ENCODE assay signal across 12 cellular contexts in the genomic region with DNA sequence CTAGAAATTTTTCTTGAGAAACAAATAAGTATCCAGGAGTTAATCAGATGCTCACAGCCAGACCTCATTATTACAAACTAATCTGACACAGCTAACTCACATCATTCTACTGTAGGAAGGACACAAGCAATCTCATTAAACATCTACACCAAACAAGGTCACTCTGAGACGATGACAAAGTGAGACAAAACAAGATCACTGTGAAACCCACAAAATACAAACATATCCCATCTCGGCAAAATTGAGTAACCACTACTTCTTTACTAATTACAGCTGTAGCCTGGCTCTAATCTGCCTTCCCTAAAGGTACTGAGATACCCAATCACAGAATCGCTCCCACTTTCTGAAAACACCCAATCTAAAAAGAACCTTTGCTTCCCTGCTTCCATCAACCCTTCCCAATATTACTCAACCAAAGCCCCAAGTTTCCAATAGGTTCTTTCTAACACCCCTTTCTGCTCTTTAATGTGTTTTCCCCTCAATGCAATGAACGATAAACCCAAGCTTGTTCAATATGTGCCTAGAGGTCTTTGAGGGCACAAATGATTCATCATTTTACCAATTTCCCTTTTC. TPM values are rescaled to one million over a fixed set of nuclear protein-coding genes. Genes with fewer than 3 reads are reported as not detected.
DNase-seq lines count a peak whose midpoint lies in the region; ATAC-seq and TF ChIP-seq lines count a peak whose summit lies in the region.
"Had no signal": no experiment of that assay in that cellular context is flagged by ENCODE, and none has a peak within 500 bp of the region (broad histone marks: within the 10 kb centered on the region; RNA-seq: fewer than 3 reads in every experiment).

No MANE protein-coding gene starts in this region.

- POLR2A ChIA-PET in activated CD4-positive, alpha-beta memory T cell treated with anti-CD3 and anti-CD28 coated beads, Interleukin-2, amount 10 ng/mL, durations not matched to agents 7 days and 5 days (lab: Charles Lee): interaction anchor here (1.3 to 2.3 kb wide), 3 partner anchors 9 to 28 kb away, joined by 3 to 22 read pairs (median 4); a partner anchor contains a TSS

- H3K4me3 Mint-ChIP-seq in activated CD4-positive, alpha-beta memory T cell treated with anti-CD3 and anti-CD28 coated beads, Interleukin-2, amount 10 ng/mL, durations not matched to agents 7 days and 5 days: peak overlapping the region; percentile 30
- H3K4me3 Mint-ChIP-seq: brain had no signal

- no peaks in the 10 kb centered on the region for H3K9me2 ChIP-seq in DOHH2 (replicated peaks; ENCODE audit: control insufficient read depth, low read length)

- peak overlapping the region; percentile 69 for H3K27ac Mint-ChIP-seq in activated CD4-positive, alpha-beta memory T cell treated with anti-CD3 and anti-CD28 coated beads, Interleukin-2, amount 10 ng/mL, durations not matched to agents 7 days and 5 days
- H3K27ac Mint-ChIP-seq: brain had no signal

- no peaks in the 10 kb centered on the region for H3K27me3 ChIP-seq in DOHH2 (ENCODE audit: control insufficient read depth, low read length)

- H3K36me3 ChIP-seq in DOHH2 (ENCODE audit: control insufficient read depth, low read length): peaks cover 5% of the 10 kb centered on the region

- H3K27ac ChIP-seq in DOHH2 (ENCODE audit: low read depth, low read length): no peak overlapping the region

- peaks cover 87% of the 10 kb centered on the region for H3K4me1 ChIP-seq in DOHH2 (ENCODE audit: control insufficient read depth, low read length)

- CTCF ChIA-PET in activated CD4-positive, alpha-beta memory T cell treated with anti-CD3 and anti-CD28 coated beads, Interleukin-2, amount 10 ng/mL, durations not matched to agents 7 days and 5 days (lab: Charles Lee): interaction anchor here (0.9 to 1.7 kb wide), 3 partner anchors 27 to 256 kb away, joined by 3 to 6 read pairs (median 3); a partner anchor contains a TSS

- peaks cover 91% of the 10 kb centered on the region for H3K79me2 ChIP-seq in DOHH2 (ENCODE audit: control insufficient read depth, low read length)

- no peak for DNase-seq in activated CD4-positive, alpha-beta memory T cell treated with anti-CD3 and anti-CD28 coated beads, Interleukin-2, amount 10 ng/mL, durations not matched to agents 7 days and 5 days
- DNase-seq in cerebellum (ENCODE audit: low spot score) (no peak), NCI-H1436 treated with DMSO at 0.1 percent for 48 hours (lab: John Stamatoyannopoulos, UW) (no peak), NCI-H1105 treated with DMSO at 0.1 percent for 48 hours (lab: John Stamatoyannopoulos, UW) (no peak), NCI-H748 treated with DMSO at 0.1 percent for 48 hours (lab: John Stamatoyannopoulos, UW) (no peak)
- DNase-seq: foreskin melanocyte; NCI-H2081; stimulated activated CD4-positive, alpha-beta T cell treated with anti-CD3 and anti-CD28 coated beads, Interleukin-2, amount 100 ng/mL, for 24 hours had no signal

- no peak for TF ChIP-seq CTCF in DOHH2 (IDR thresholded peaks at IDR 0.05; ENCODE audit: low read depth, low read length, poor library complexity, severe bottlenecking)

- ATAC-seq in GM19397 (IDR thresholded peaks at IDR 0.05; ENCODE audit: unreplicated experiment): peak; percentile 40
- ATAC-seq in HG03045 (IDR thresholded peaks at IDR 0.05; ENCODE audit: unreplicated experiment): peak; percentile 35

- H3K4me1 Mint-ChIP-seq in activated CD4-positive, alpha-beta memory T cell treated with anti-CD3 and anti-CD28 coated beads, Interleukin-2, amount 10 ng/mL, durations not matched to agents 7 days and 5 days: peaks cover 71% of the 10 kb centered on the region

- H3K4me2 ChIP-seq in DOHH2 (ENCODE audit: low read length): peak overlapping the region; percentile 6; the same call in 1 of the 2 replicates

- H3K9me3 Mint-ChIP-seq in activated CD4-positive, alpha-beta memory T cell treated with anti-CD3 and anti-CD28 coated beads, Interleukin-2, amount 10 ng/mL, durations not matched to agents 7 days and 5 days: no peaks in the 10 kb centered on the region
- H3K9me3 Mint-ChIP-seq: brain had no signal

- no peaks in the 10 kb centered on the region for H3F3A ChIP-seq in DOHH2 (ENCODE audit: control insufficient read depth, insufficient read depth)

- H3K36me3 Mint-ChIP-seq in activated CD4-positive, alpha-beta memory T cell treated with anti-CD3 and anti-CD28 coated beads, Interleukin-2, amount 10 ng/mL, durations not matched to agents 7 days and 5 days (ENCODE audit: low read depth): no peaks in the 10 kb centered on the region

- no peaks in the 10 kb centered on the region for H3K9me3 ChIP-seq in DOHH2 (ENCODE audit: control insufficient read depth, insufficient read depth, low read length)

- H3K27me3 Mint-ChIP-seq in activated CD4-positive, alpha-beta memory T cell treated with anti-CD3 and anti-CD28 coated beads, Interleukin-2, amount 10 ng/mL, durations not matched to agents 7 days and 5 days: no peaks in the 10 kb centered on the region
- H3K27me3 Mint-ChIP-seq: brain had no signal

- no peak overlapping the region for H3K4me3 ChIP-seq in DOHH2 (ENCODE audit: low read length)

- peaks cover 27% of the 10 kb centered on the region for H4K20me1 ChIP-seq in DOHH2 (ENCODE audit: control insufficient read depth, insufficient read depth, low read depth, low read length)

RNA-seq across cellular contexts. Expression of a gene that starts 26.9 kb away (rescaled TPM):
- 10 to 100 TPM; 22.4 to 22.6 TPM for total RNA-seq in activated CD4-positive, alpha-beta memory T cell treated with anti-CD3 and anti-CD28 coated beads, Interleukin-2, amount 10 ng/mL, durations not matched to agents 7 days and 5 days
- total RNA-seq in cerebellum: 35.4 TPM
